Comparison of ENCODE assay signal across 2 cellular contexts in the genomic region with DNA sequence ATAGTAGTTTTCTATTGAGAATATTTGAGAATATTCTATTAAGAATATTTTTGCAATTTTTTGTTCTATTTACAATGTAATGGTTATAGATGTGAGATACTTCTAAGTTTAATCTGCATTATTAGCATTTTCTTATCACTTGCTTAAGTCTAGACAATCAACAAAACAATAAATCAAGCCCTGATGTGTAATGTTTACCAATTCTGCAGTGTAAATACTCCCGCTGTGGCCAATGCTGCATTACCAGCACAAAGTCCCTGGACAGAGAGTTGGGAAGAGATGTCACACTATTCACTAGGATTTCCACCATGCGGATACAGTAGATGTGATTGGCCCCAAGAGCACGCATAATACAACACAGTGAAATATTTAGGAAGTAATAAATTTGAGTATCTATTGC.
TF ChIP-seq lines count a peak whose summit lies in the region.

No MANE protein-coding gene starts in this region.

TF ChIP-seq in WTC11, 78 proteins besides CTCF, POLR2A, EP300 and RAD21 (continued from another document):
- no peak for TF ChIP-seq ARID4B (CRISPR knock-in tag; IDR thresholded peaks at IDR 0.05; ENCODE audit: borderline replicate concordance)
- TF ChIP-seq ZNF121 (CRISPR knock-in tag; IDR thresholded peaks at IDR 0.05): no peak
TF ChIP-seq in WTC11: peak in this region for 1.

TF ChIP-seq in liver, 16 proteins besides CTCF, POLR2A, EP300 and RAD21 (continued from another document):
- TF ChIP-seq ZBTB33 (IDR thresholded peaks at IDR 0.05) (no peak), GABPA (IDR thresholded peaks at IDR 0.05 in 1 of 2, conservative IDR thresholded peaks at IDR 0.05 in 1 of 2) (peak in 1 of 2 donors; percentile 39), YY1 (IDR thresholded peaks at IDR 0.05) (no peak), TAF1 (conservative IDR thresholded peaks at IDR 0.05) (no peak), FOXA1 (IDR thresholded peaks at IDR 0.05) (peak; percentile 95)
- TF ChIP-seq, protein P1, sequence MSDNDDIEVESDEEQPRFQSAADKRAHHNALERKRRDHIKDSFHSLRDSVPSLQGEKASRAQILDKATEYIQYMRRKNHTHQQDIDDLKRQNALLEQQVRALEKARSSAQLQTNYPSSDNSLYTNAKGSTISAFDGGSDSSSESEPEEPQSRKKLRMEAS (IDR thresholded peaks at IDR 0.05): peak; percentile 86
